ENCODE assay signal across 8 cellular contexts in genomic region chr21:43718872-43719747, GRCh38. TPM values are rescaled to one million over a fixed set of nuclear protein-coding genes. Genes with fewer than 3 reads are reported as not detected.
DNase-seq lines count a peak whose midpoint lies in the region; ATAC-seq and TF ChIP-seq lines count a peak whose summit lies in the region.

Gene PDXK (plus strand): TSS chr21:43719129. CDS start chr21:43719295, 166 bp downstream.

- H3K27me3 Mint-ChIP-seq in immature natural killer cell (ENCODE audit: low read depth in 3 of 3) = peaks cover 7 to 18% (median 7%) of the 10 kb centered on the region in 3 donors

- H3K27ac ChIP-seq in VCaP (peak within 1 kb of the TSS; percentile 96), mammary epithelial cell (ENCODE audit: insufficient read depth, low read depth, low read length) (peak within 1 kb of the TSS; percentile 76), smooth muscle cell (ENCODE audit: low read depth) (peak within 1 kb of the TSS; percentile 83)

- peak; percentile 25 for TF ChIP-seq CTCF in VCaP (conservative IDR thresholded peaks at IDR 0.05)
- peak in 1 of 2 donors; percentile 14 for TF ChIP-seq CTCF in mammary epithelial cell (conservative IDR thresholded peaks at IDR 0.05 in 1 of 2, IDR thresholded peaks at IDR 0.05 in 1 of 2; ENCODE audit: extremely low read depth in 1 of 2, insufficient read depth in 1 of 2, low read depth in 1 of 2, low read length in 2 of 2)
- no peak for TF ChIP-seq CTCF in smooth muscle cell (IDR thresholded peaks at IDR 0.05; ENCODE audit: borderline replicate concordance, insufficient read depth, poor library complexity, severe bottlenecking)

- intact Hi-C loops in mammary epithelial cell (cut with micrococcal nuclease) = no loop called here

- H3K4me1 Mint-ChIP-seq in immature natural killer cell = peaks cover 6 to 22% of the 10 kb centered on the region in 2 donors

- CTCF ChIA-PET in mammary epithelial cell (lab: Charles Lee; ENCODE audit: low non-redundant PET) = no interaction called here

- TSS peak; percentile 17 for BruUV-seq in mammary epithelial cell (replicated peaks; lab: Mats Ljungman, UMichigan)

- H3K4me1 ChIP-seq in mammary epithelial cell (ENCODE audit: insufficient read depth, low read length) (peaks cover 33% of the 10 kb centered on the region), smooth muscle cell (ENCODE audit: low read depth) (peaks cover 14% of the 10 kb centered on the region)

- ATAC-seq in HG02884 (IDR thresholded peaks at IDR 0.05; ENCODE audit: unreplicated experiment) = peak; percentile 51

- H4K20me1 ChIP-seq in mammary epithelial cell (ENCODE audit: insufficient read depth, low read length) (no peaks in the 10 kb centered on the region), smooth muscle cell (ENCODE audit: low read depth) (peaks cover 46% of the 10 kb centered on the region)

- peak within 1 kb of the TSS; percentile 81 to 88 (median 83) for H3K4me3 Mint-ChIP-seq in immature natural killer cell

- H3K9me3 Mint-ChIP-seq in immature natural killer cell = no peaks in the 10 kb centered on the region

- in situ Hi-C loops in mammary epithelial cell (cut with MboI; ENCODE audit: low sequenced_read_pairs in 2 of 2) = loop anchor here in 1 of 2 donors (25.0 kb wide), 1 partner anchor 832 kb away; the partner anchor contains the start of genes NDUFV3 and WDR4

- no peaks in the 10 kb centered on the region for H3K36me3 Mint-ChIP-seq in immature natural killer cell

- H2AFZ ChIP-seq in mammary epithelial cell (ENCODE audit: low read depth, low read length) = peak within 1 kb of the TSS; percentile 97
- H2AFZ ChIP-seq in smooth muscle cell (ENCODE audit: low read depth) = peak within 1 kb of the TSS; percentile 90

- peak within 1 kb of the TSS; percentile 58 to 98 (median 97) for H3K4me3 ChIP-seq in mammary epithelial cell (replicated peaks in 1 of 3; ENCODE audit: insufficient read depth in 1 of 3, low read depth in 2 of 3, low read length in 3 of 3)
- peak within 1 kb of the TSS; percentile 86 for H3K4me3 ChIP-seq in smooth muscle cell

- H3K9ac ChIP-seq in mammary epithelial cell (ENCODE audit: insufficient read depth, low read length) = peak within 1 kb of the TSS; percentile 88
- peak within 1 kb of the TSS; percentile 93 for H3K9ac ChIP-seq in smooth muscle cell (ENCODE audit: low read depth)

- dilution Hi-C loops in mammary epithelial cell (cut with HindIII; ENCODE audit: low sequenced_read_pairs) = no loop called here

- DNase-seq in NCI-H187 (lab: John Stamatoyannopoulos, UW) = peak; percentile 51 to 91
- no peak for DNase-seq in NCI-H187 treated with DMSO at 0.1 percent for 48 hours (lab: John Stamatoyannopoulos, UW)
- peak; percentile 70 for DNase-seq in NCI-H2107 treated with DMSO at 0.1 percent for 48 hours (lab: John Stamatoyannopoulos, UW; ENCODE audit: unreplicated experiment)
- peak; percentile 79 for DNase-seq in mammary epithelial cell
- peak; percentile 85 to 86 (median 86) for DNase-seq in immature natural killer cell
- DNase-seq in smooth muscle cell (lab: John Stamatoyannopoulos, UW; ENCODE audit: unreplicated experiment) = peak; percentile 60

- H3F3A ChIP-seq in smooth muscle cell (ENCODE audit: low read depth) = peaks cover 3% of the 10 kb centered on the region

- no peaks in the 10 kb centered on the region for H3K27me3 ChIP-seq in mammary epithelial cell (ENCODE audit: insufficient read depth, low read length)
- H3K27me3 ChIP-seq in smooth muscle cell (ENCODE audit: low read depth) = no peaks in the 10 kb centered on the region

- peak within 1 kb of the TSS; percentile 100 for H3K4me2 ChIP-seq in mammary epithelial cell (ENCODE audit: insufficient read depth, low read depth, low read length)
- H3K4me2 ChIP-seq in smooth muscle cell = peak within 1 kb of the TSS; percentile 98

- peaks cover 2% of the 10 kb centered on the region for H3K36me3 ChIP-seq in mammary epithelial cell (ENCODE audit: insufficient read depth, low read length)
- H3K36me3 ChIP-seq in smooth muscle cell (ENCODE audit: low read depth) = no peaks in the 10 kb centered on the region

- peak within 1 kb of the TSS in 5 of 6 donors; percentile 68 to 86 (median 76) for H3K27ac Mint-ChIP-seq in immature natural killer cell

- H3K9me3 ChIP-seq in mammary epithelial cell (replicated peaks; ENCODE audit: insufficient read depth, low read length) (no peaks in the 10 kb centered on the region), smooth muscle cell (replicated peaks; ENCODE audit: low read depth) (no peaks in the 10 kb centered on the region)

- peaks cover 49% of the 10 kb centered on the region for H3K79me2 ChIP-seq in mammary epithelial cell (ENCODE audit: insufficient read depth, low read length)
- H3K79me2 ChIP-seq in smooth muscle cell (ENCODE audit: low read depth) = peaks cover 50% of the 10 kb centered on the region

- 0% methylated on average over 15 of the region's 117 CpGs for WGBS in mammary epithelial cell (ENCODE audit: low coverage, missing lambda C conversion rate)
- under 1% methylated on average over 69 of the region's 117 CpGs for WGBS in smooth muscle cell (ENCODE audit: low lambda C conversion rate)

RNA-seq across cellular contexts. Expression of gene PDXK, which starts in this region (rescaled TPM):
- total RNA-seq in mammary epithelial cell (100 to 1,000 TPM in 1 of 2 donors, 10 to 100 TPM in 1; 51.5 to 152 TPM), smooth muscle cell (84.3 and 92.6 TPM in 2 replicates)
- polyA plus RNA-seq in mammary epithelial cell (217 TPM), immature natural killer cell (10 to 100 TPM; 47.1 to 55.2 (median 50.9) TPM), smooth muscle cell (184 and 194 TPM in 2 replicates)
- polyA minus RNA-seq in mammary epithelial cell = 129 TPM
